8 cellular contexts compared by ENCODE assay signal in genomic region chr7:99437946-99438572, GRCh38. TPM values are rescaled to one million over a fixed set of nuclear protein-coding genes. Genes with fewer than 3 reads are reported as not detected.
A peak's percentile ranks its signal among the peaks of the same experiment; 100 is the strongest.
DNase-seq lines count a peak whose midpoint lies in the region; ATAC-seq, FAIRE-seq and TF ChIP-seq lines count a peak whose summit lies in the region.

No MANE protein-coding gene starts in this region.

- H3K27me3 Mint-ChIP-seq in activated B cell treated with CpG ODN at 0.5 μM for 24 hours, result no peaks in the 10 kb centered on the region

- TSS peak; percentile 60 for BruUV-seq in HCT116 (replicated peaks; lab: Mats Ljungman, UMichigan)

- no peaks in the 10 kb centered on the region for H3K9me3 ChIP-seq in HCT116 (ENCODE audit: control insufficient read depth in 1 of 2, insufficient read depth in 1 of 2, low read depth in 1 of 2, low read length in 2 of 2)
- no peaks in the 10 kb centered on the region for H3K9me3 ChIP-seq in left ventricle myocardium inferior (replicated peaks)
- no peaks in the 10 kb centered on the region for H3K9me3 ChIP-seq in small intestine (ENCODE audit: control insufficient read depth, low read depth)

- TF ChIP-seq POLR2A in HCT116 (IDR thresholded peaks at IDR 0.05; ENCODE audit: borderline replicate concordance, extremely low read depth, insufficient read depth, insufficient read length), result no peak

- H3K9ac ChIP-seq in HCT116 (ENCODE audit: low read length), result peak overlapping the region; percentile 95

- WGBS in small intestine, 3 donors, result 11 to 16% (median 13%) methylated on average over 17 to 20 of the region's 20 CpGs

- CTCF ChIA-PET in HCT116 (lab: Charles Lee), result interaction anchor here (0.6 kb wide), 1 partner anchor 482 kb away, joined by 3 read pairs; the partner anchor contains the start of gene TRIM4
- CTCF ChIA-PET in activated B cell treated with CpG ODN at 0.5 μM for 24 hours (lab: Charles Lee), result no interaction called here

- H3K27ac Mint-ChIP-seq in activated B cell treated with CpG ODN at 0.5 μM for 24 hours, result peak overlapping the region; percentile 94

- RAD21 ChIA-PET in HCT116 (lab: Charles Lee; ENCODE audit: low non-redundant PET in 1 of 2, low total read pairs in 2 of 2, uncharacterized antibody in 2 of 2, unreplicated experiment in 2 of 2), result no interaction called here

- H3K4me2 ChIP-seq in HCT116 (ENCODE audit: low read length), result peak overlapping the region; percentile 81

- H2AFZ ChIP-seq in HCT116 (ENCODE audit: low read depth, low read length, poor library complexity, severe bottlenecking), result no peak overlapping the region

- H3K79me2 ChIP-seq in HCT116 (ENCODE audit: insufficient read depth, low read length), result peaks cover 74% of the 10 kb centered on the region

- intact Hi-C loops in HCT116 (cut with micrococcal nuclease) (no loop called here), activated B cell treated with CpG ODN at 0.5 μM for 24 hours (cut with micrococcal nuclease) (loop anchor here (1.0 to 2.0 kb wide), 7 partner anchors 28 to 178 kb away; partner anchors contain the start of genes ARPC1A, ARPC1B, ATP5MF and BUD31), left ventricle myocardium inferior (cut with micrococcal nuclease) (no loop called here)

- H3K36me3 Mint-ChIP-seq in activated B cell treated with CpG ODN at 0.5 μM for 24 hours (ENCODE audit: low read depth), result peaks cover 31% of the 10 kb centered on the region

- no peaks in the 10 kb centered on the region for H3K27me3 ChIP-seq in HCT116 (ENCODE audit: insufficient read depth, low read length)
- no peaks in the 10 kb centered on the region for H3K27me3 ChIP-seq in left ventricle myocardium inferior (ENCODE audit: low read depth)
- no peaks in the 10 kb centered on the region for H3K27me3 ChIP-seq in small intestine (ENCODE audit: control insufficient read depth in 2 of 2, insufficient read depth in 2 of 2, low read length in 2 of 2)

- peaks cover 29% of the 10 kb centered on the region for H3K4me1 Mint-ChIP-seq in activated B cell treated with CpG ODN at 0.5 μM for 24 hours

- H3K36me3 ChIP-seq in HCT116 (ENCODE audit: control insufficient read depth in 1 of 2, insufficient read depth in 2 of 2, low read length in 2 of 2), result peaks cover 9 to 18% of the 10 kb centered on the region in 2 experiments
- peaks cover 30% of the 10 kb centered on the region for H3K36me3 ChIP-seq in left ventricle myocardium inferior
- peaks cover 3 to 6% of the 10 kb centered on the region in 2 donors for H3K36me3 ChIP-seq in small intestine (ENCODE audit: control insufficient read depth in 2 of 2, insufficient read depth in 2 of 2, low read length in 2 of 2)

- TF ChIP-seq RAD21 in HCT116 (IDR thresholded peaks at IDR 0.05; ENCODE audit: low read depth), result no peak

- H3K9me2 ChIP-seq in HCT116 (ENCODE audit: insufficient read depth), result no peaks in the 10 kb centered on the region

- DNase-seq in HCT116 (ENCODE audit: low read depth, low spot score) (no peak), activated B cell treated with CpG ODN at 0.5 μM for 24 hours (no peak), left ventricle myocardium inferior (no peak), small intestine (no peak), medulla oblongata (ENCODE audit: extremely low spot score) (no peak), NCI-H524 (lab: John Stamatoyannopoulos, UW) (no peak), NCI-H2171 treated with DMSO at 0.1 percent for 48 hours (lab: John Stamatoyannopoulos, UW) (no peak)

- ATAC-seq in HCT116 (peak; percentile 16), activated B cell treated with CpG ODN at 0.5 μM for 24 hours (ENCODE audit: low read depth) (no peak)

- H3K27ac ChIP-seq in 22Rv1 (peak overlapping the region; percentile 99), HCT116 (ENCODE audit: low read depth, low read length) (peak overlapping the region; percentile 92), left ventricle myocardium inferior (replicated peaks) (peak overlapping the region; percentile 85), small intestine (ENCODE audit: low read depth in 1 of 2, low read length in 1 of 2) (peak overlapping the region; percentile 15 to 85)

- TF ChIP-seq CTCF in 22Rv1 (IDR thresholded peaks at IDR 0.05) (no peak), HCT116 (IDR thresholded peaks at IDR 0.05 in 2 of 3, conservative IDR thresholded peaks at IDR 0.05 in 1 of 3; ENCODE audit: borderline replicate concordance in 1 of 3, insufficient read depth in 1 of 3, low read depth in 2 of 3, low read length in 2 of 3) (no peak), activated B cell treated with CpG ODN at 0.5 μM for 24 hours (IDR thresholded peaks at IDR 0.05) (no peak), left ventricle myocardium inferior (IDR thresholded peaks at IDR 0.05; ENCODE audit: borderline replicate concordance) (no peak)

- POLR2A ChIA-PET in HCT116 (lab: Charles Lee), result interaction anchor here (0.6 kb wide), 2 partner anchors 21 to 395 kb away, joined by 3 to 4 read pairs; no protein-coding TSS in a partner anchor
- POLR2A ChIA-PET in activated B cell treated with CpG ODN at 0.5 μM for 24 hours (lab: Charles Lee), result interaction anchor here (0.5 to 2.1 kb wide), 14 partner anchors 15 to 121 kb away, joined by 3 to 28 read pairs (median 3); partner anchors contain the start of genes ARPC1A, ARPC1B, BUD31 and PDAP1

- FAIRE-seq in small intestine (lab: Jason Lieb, UNC), result no peak

- no peaks in the 10 kb centered on the region for H3K9me3 Mint-ChIP-seq in activated B cell treated with CpG ODN at 0.5 μM for 24 hours

- H3K4me3 ChIP-seq in HCT116 (replicated peaks in 1 of 2; ENCODE audit: low read depth in 1 of 2, low read length in 2 of 2), result peak overlapping the region; percentile 91 to 99
- H3K4me3 ChIP-seq in left ventricle myocardium inferior, result peak overlapping the region; percentile 93
- peak overlapping the region; percentile 88 for H3K4me3 ChIP-seq in small intestine (ENCODE audit: low read depth in 1 of 2, low read length in 2 of 2)

- H4K20me1 ChIP-seq in HCT116 (ENCODE audit: insufficient read depth), result peaks cover 9% of the 10 kb centered on the region; the same call in 1 of the 2 replicates

- peak overlapping the region; percentile 98 for H3K4me3 Mint-ChIP-seq in activated B cell treated with CpG ODN at 0.5 μM for 24 hours

- H3K4me1 ChIP-seq in HCT116 (ENCODE audit: control insufficient read depth in 1 of 2, insufficient read depth in 2 of 2, low read length in 2 of 2) (peaks cover 4 to 17% of the 10 kb centered on the region in 2 experiments; a peak in 3 of 4 replicates), left ventricle myocardium inferior (peaks cover 39% of the 10 kb centered on the region), small intestine (ENCODE audit: control insufficient read depth in 2 of 2, insufficient read depth in 1 of 2, low read depth in 1 of 2, low read length in 1 of 2) (peaks cover 3 to 4% of the 10 kb centered on the region in 2 donors)

TF ChIP-seq in HCT116, 20 proteins besides CTCF, POLR2A, EP300 and RAD21:
- TF ChIP-seq ELF1 (IDR thresholded peaks at IDR 0.05; ENCODE audit: borderline replicate concordance, low read depth), result no peak
- no peak for TF ChIP-seq EGR1 (IDR thresholded peaks at IDR 0.05; ENCODE audit: low read depth)

RNA-seq across cellular contexts. Expression of gene PTCD1, which starts 0.5 kb away (rescaled TPM):
- total RNA-seq in HCT116 (2021; ENCODE audit: unreplicated experiment), result 9.2 TPM
- 6.7 and 8.0 TPM in 2 replicates for polyA plus RNA-seq in HCT116 (2012)
- total RNA-seq in activated B cell treated with CpG ODN at 0.5 μM for 24 hours, result 8.4 and 13.4 TPM in 2 replicates
- 4.3 TPM for total RNA-seq in left ventricle myocardium inferior
- 1 to 10 TPM; 2.7 to 4.1 (median 3.8) TPM for polyA plus RNA-seq in small intestine

RNA-seq across cellular contexts. Expression of gene CPSF4, which starts 0.7 kb away (rescaled TPM):
- total RNA-seq in HCT116 (2021; ENCODE audit: unreplicated experiment), result 67.0 TPM
- 46.3 and 48.6 TPM in 2 replicates for polyA plus RNA-seq in HCT116 (2012)
- 46.2 and 60.9 TPM in 2 replicates for total RNA-seq in activated B cell treated with CpG ODN at 0.5 μM for 24 hours
- 17.9 TPM for total RNA-seq in left ventricle myocardium inferior
- polyA plus RNA-seq in small intestine, result 10 to 100 TPM; 24.4 to 28.3 (median 27.0) TPM

RNA-seq across cellular contexts. Expression of gene ATP5MF, which starts 27.9 kb away (rescaled TPM):
- total RNA-seq in HCT116 (2021; ENCODE audit: unreplicated experiment) (351 TPM), activated B cell treated with CpG ODN at 0.5 μM for 24 hours (248 and 334 TPM in 2 replicates), left ventricle myocardium inferior (834 TPM)
- 377 and 624 TPM in 2 replicates for polyA plus RNA-seq in HCT116 (2012)
- polyA plus RNA-seq in small intestine, result 1,000 to 10,000 TPM; 1,401 to 3,068 (median 1,584) TPM

RNA-seq across cellular contexts. Expression of gene BUD31, which starts 29.3 kb away (rescaled TPM):
- total RNA-seq in HCT116 (2021; ENCODE audit: unreplicated experiment), result 154 TPM
- polyA plus RNA-seq in HCT116 (2012), result 157 and 178 TPM in 2 replicates
- 93.7 and 113 TPM in 2 replicates for total RNA-seq in activated B cell treated with CpG ODN at 0.5 μM for 24 hours
- total RNA-seq in left ventricle myocardium inferior, result 43.9 TPM
- 100 to 1,000 TPM; 130 to 166 (median 135) TPM for polyA plus RNA-seq in small intestine

RNA-seq across cellular contexts. Expression of gene PDAP1, which starts 29.7 kb away (rescaled TPM):
- total RNA-seq in HCT116 (2021; ENCODE audit: unreplicated experiment), result 200 TPM
- 203 and 206 TPM in 2 replicates for polyA plus RNA-seq in HCT116 (2012)
- 105 and 134 TPM in 2 replicates for total RNA-seq in activated B cell treated with CpG ODN at 0.5 μM for 24 hours
- total RNA-seq in left ventricle myocardium inferior, result 93.2 TPM
- polyA plus RNA-seq in small intestine, result 100 to 1,000 TPM; 108 to 212 (median 113) TPM
